1 cellular context compared by ENCODE assay signal in the genomic region with DNA sequence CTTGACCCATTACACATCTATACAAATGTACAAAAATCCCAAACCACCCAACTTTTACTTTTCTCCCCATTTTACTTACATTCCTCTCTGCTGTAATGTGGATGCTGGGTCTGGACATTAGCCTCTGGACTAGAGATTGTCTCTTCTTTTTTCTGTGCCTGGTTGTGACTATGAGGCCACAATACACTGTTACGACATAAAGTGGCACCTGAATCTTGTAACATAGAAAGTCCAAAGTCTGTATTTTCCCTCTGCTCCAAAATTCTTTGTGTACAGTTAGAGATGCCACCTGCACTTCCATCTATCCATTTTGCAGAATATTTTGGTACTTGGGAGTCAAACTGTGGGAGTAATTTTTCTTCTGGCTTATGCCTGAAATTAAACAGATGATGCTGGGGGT.
TF ChIP-seq lines count a peak whose summit lies in the region.

No MANE protein-coding gene starts in this region.

TF ChIP-seq in WTC11, 78 proteins besides CTCF, POLR2A, EP300 and RAD21:
- TF ChIP-seq PRDM15 (CRISPR knock-in tag; IDR thresholded peaks at IDR 0.05) (no peak), NR1H2 (CRISPR knock-in tag; IDR thresholded peaks at IDR 0.05) (no peak), JUN (CRISPR knock-in tag; IDR thresholded peaks at IDR 0.05) (no peak), MYBL2 (CRISPR knock-in tag; IDR thresholded peaks at IDR 0.05) (no peak)
